In genomic region chr6:69825904-69826303, GRCh38 we compare ENCODE assay signal across 25 cellular contexts. TPM values are rescaled to one million over a fixed set of nuclear protein-coding genes. Genes with fewer than 3 reads are reported as not detected.
DNase-seq lines count a peak whose midpoint lies in the region; ATAC-seq, FAIRE-seq and TF ChIP-seq lines count a peak whose summit lies in the region.
"Had no signal": no experiment of that assay in that cellular context is flagged by ENCODE, and none has a peak within 500 bp of the region (broad histone marks: within the 10 kb centered on the region; RNA-seq: fewer than 3 reads in every experiment).

No MANE protein-coding gene starts in this region.

- H2AFZ ChIP-seq in H1 (ENCODE audit: low read length): peak overlapping the region; percentile 91

- no peaks in the 10 kb centered on the region for H4K20me1 ChIP-seq in H1 (replicated peaks in 1 of 2; ENCODE audit: control insufficient read depth in 1 of 2, insufficient read depth in 2 of 2, low read length in 2 of 2)

- no peak overlapping the region for H3K27ac ChIP-seq in H1 (ENCODE audit: low read depth, low read length)
- peak overlapping the region in 1 of 3 donors; percentile 63 for H3K27ac ChIP-seq in right lobe of liver
- no peak overlapping the region for H3K27ac ChIP-seq in gastroesophageal sphincter
- H3K27ac ChIP-seq: adrenal gland, heart right ventricle, neutrophil, SJCRH30 had no signal

- no peak for TF ChIP-seq RAD21 in H1 (IDR thresholded peaks at IDR 0.05 in 1 of 2, conservative IDR thresholded peaks at IDR 0.05 in 1 of 2; ENCODE audit: low read depth in 2 of 2, low read length in 2 of 2)

- H2BK5ac ChIP-seq in H1 (ENCODE audit: low read depth, low read length): no peak overlapping the region

- H3K4me1 ChIP-seq in H1 (replicated peaks in 1 of 4; ENCODE audit: control insufficient read depth in 3 of 4, insufficient read depth in 4 of 4, low read length in 3 of 4) (no peaks in the 10 kb centered on the region), right lobe of liver (no peaks in the 10 kb centered on the region), gastroesophageal sphincter (no peaks in the 10 kb centered on the region)
- H3K4me1 ChIP-seq: adrenal gland, heart right ventricle, SJCRH30 had no signal

- no peaks in the 10 kb centered on the region for H3K4me1 Mint-ChIP-seq in natural killer cell treated with Interleukin-12 subunit alpha and Interleukin-12 subunit beta and Interleukin-15 and Interleukin-18, amount 100 ng/mL, for 72 hours (ENCODE audit: low read depth in 2 of 2)
- H3K4me1 Mint-ChIP-seq in activated T-helper 2 cell treated with anti-CD3 and anti-CD28 coated beads, Interferon-gamma antibody, Interleukin-2, Interleukin-4, amounts not matched to agents 10 μg/mL and 5 μg/mL and 100 μg/mL, durations not matched to agents 14 hours and 24 hours and 36 hours (ENCODE audit: low read depth): no peaks in the 10 kb centered on the region
- H3K4me1 Mint-ChIP-seq: activated B cell treated with CpG ODN at 0.5 μM for 24 hours had no signal

- H3K9me3 ChIP-seq in H1 (ENCODE audit: insufficient read depth in 2 of 2, low read depth in 1 of 2, low read length in 1 of 2): no peaks in the 10 kb centered on the region
- H3K9me3 ChIP-seq in right lobe of liver: no peaks in the 10 kb centered on the region
- no peaks in the 10 kb centered on the region for H3K9me3 ChIP-seq in gastroesophageal sphincter
- H3K9me3 ChIP-seq: adrenal gland, heart right ventricle, neutrophil, SJCRH30 had no signal

- DNase-seq in AG09309 (ENCODE audit: low read depth): peak; percentile 5
- DNase-seq in NB4 (ENCODE audit: low read depth): peak; percentile 7
- DNase-seq in H1 (ENCODE audit: low read depth in 1 of 2, low spot score in 2 of 2): no peak
- DNase-seq in right lobe of liver: peak in 1 of 3 donors; percentile 68
- no peak for DNase-seq in natural killer cell treated with Interleukin-12 subunit alpha and Interleukin-12 subunit beta and Interleukin-15 and Interleukin-18, amount 100 ng/mL, for 72 hours (ENCODE audit: low spot score)
- no peak for DNase-seq in activated T-helper 2 cell treated with anti-CD3 and anti-CD28 coated beads, Interferon-gamma antibody, Interleukin-2, Interleukin-4, amounts not matched to agents 10 μg/mL and 5 μg/mL and 100 μg/mL, durations not matched to agents 14 hours and 24 hours and 36 hours (ENCODE audit: low spot score)
- DNase-seq in Ammon's horn (ENCODE audit: low spot score): no peak
- DNase-seq: activated B cell treated with CpG ODN at 0.5 μM for 24 hours; activated CD8-positive, alpha-beta memory T cell treated with anti-CD3 and anti-CD28 coated beads for 24 hours; adrenal gland; CD8-positive, alpha-beta T cell; cortex of kidney; erythroblast; heart right ventricle; islet precursor cell; NCI-H2081; NCI-H524 treated with DMSO at 0.1 percent for 48 hours; PC-3; SJCRH30; stimulated activated CD4-positive, alpha-beta T cell treated with anti-CD3 and anti-CD28 coated beads, Interleukin-2, amount 100 ng/mL, for 48 hours; substantia nigra; T-helper 2 cell had no signal

- no peaks in the 10 kb centered on the region for H3K79me2 ChIP-seq in H1 (ENCODE audit: control insufficient read depth in 1 of 2, insufficient read depth in 2 of 2, low read length in 2 of 2)

- H3K18ac ChIP-seq in H1 (ENCODE audit: extremely low read depth, low read length): no peak overlapping the region

- H2BK20ac ChIP-seq in H1 (ENCODE audit: low read length): no peak overlapping the region

- no peak overlapping the region for H2BK12ac ChIP-seq in H1 (ENCODE audit: low read depth, low read length)

- ATAC-seq in right lobe of liver (peak; percentile 99 to 100 (median 99)), gastroesophageal sphincter (no peak)
- ATAC-seq in natural killer cell treated with Interleukin-12 subunit alpha and Interleukin-12 subunit beta and Interleukin-15 and Interleukin-18, amount 100 ng/mL, for 72 hours: no peak
- ATAC-seq: CD8-positive, alpha-beta T cell; PC-3; sciatic nerve had no signal

- CTCF ChIA-PET in H1 (lab: Charles Lee; ENCODE audit: partially characterized antibody): no interaction called here

- no peak overlapping the region for H4K8ac ChIP-seq in H1 (ENCODE audit: extremely low read depth, insufficient read depth, low read length)

- no peaks in the 10 kb centered on the region for H3K23me2 ChIP-seq in H1 (ENCODE audit: low read depth, low read length)

- H3K56ac ChIP-seq in H1 (replicated peaks; ENCODE audit: insufficient read length, low read depth, low read length): no peak overlapping the region

- no peak overlapping the region for H3K23ac ChIP-seq in H1 (ENCODE audit: insufficient read length)

- H2BK120ac ChIP-seq in H1 (replicated peaks; ENCODE audit: low read depth, low read length): no peak overlapping the region

- H3K36me3 ChIP-seq in H1 (ENCODE audit: control insufficient read depth in 2 of 4, insufficient read depth in 4 of 4, low read length in 3 of 4) (no peaks in the 10 kb centered on the region), right lobe of liver (no peaks in the 10 kb centered on the region), gastroesophageal sphincter (no peaks in the 10 kb centered on the region)
- H3K36me3 ChIP-seq: adrenal gland, heart right ventricle, neutrophil, SJCRH30 had no signal

- no peak overlapping the region for H4K5ac ChIP-seq in H1 (ENCODE audit: insufficient read length, low read depth, low read length)

- no peak for FAIRE-seq in H1 (lab: Jason Lieb, UNC)

- H3K14ac ChIP-seq in H1 (ENCODE audit: insufficient read length): no peak overlapping the region

- no peak overlapping the region for H3K4ac ChIP-seq in H1 (replicated peaks; ENCODE audit: insufficient read length, low read depth, low read length)

- no peak overlapping the region for H3K9ac ChIP-seq in H1 (replicated peaks in 1 of 4; ENCODE audit: extremely low read depth in 1 of 4, low read depth in 3 of 4, low read length in 3 of 4)

- H3K27me3 ChIP-seq in H1 (replicated peaks in 1 of 4; ENCODE audit: control insufficient read depth in 3 of 4, extremely low read depth in 1 of 4, insufficient read depth in 3 of 4, low read length in 3 of 4) (peaks cover 0 to under 1% (median 0%) of the 10 kb centered on the region in 4 experiments; a peak in 1 of 7 replicates), right lobe of liver (no peaks in the 10 kb centered on the region), gastroesophageal sphincter (no peaks in the 10 kb centered on the region)
- H3K27me3 ChIP-seq: adrenal gland, heart right ventricle, neutrophil, SJCRH30 had no signal

- no peak for TF ChIP-seq CTCF in AG09309 (IDR thresholded peaks at IDR 0.05; ENCODE audit: control insufficient read depth, insufficient read depth, low read depth, low read length, missing control alignments)
- TF ChIP-seq CTCF in NB4 (IDR thresholded peaks at IDR 0.05; ENCODE audit: low read depth, low read length): no peak
- no peak for TF ChIP-seq CTCF in H1 (IDR thresholded peaks at IDR 0.05; ENCODE audit: control extremely low read depth in 1 of 3, insufficient read depth in 1 of 3, low read depth in 1 of 3, low read length in 3 of 3)
- TF ChIP-seq CTCF in right lobe of liver (IDR thresholded peaks at IDR 0.05): no peak
- no peak for TF ChIP-seq CTCF in gastroesophageal sphincter (IDR thresholded peaks at IDR 0.05)

- H3K27ac Mint-ChIP-seq in natural killer cell treated with Interleukin-12 subunit alpha and Interleukin-12 subunit beta and Interleukin-15 and Interleukin-18, amount 100 ng/mL, for 72 hours: no peak overlapping the region
- no peak overlapping the region for H3K27ac Mint-ChIP-seq in activated T-helper 2 cell treated with anti-CD3 and anti-CD28 coated beads, Interferon-gamma antibody, Interleukin-2, Interleukin-4, amounts not matched to agents 10 μg/mL and 5 μg/mL and 100 μg/mL, durations not matched to agents 14 hours and 24 hours and 36 hours
- H3K27ac Mint-ChIP-seq: activated B cell treated with CpG ODN at 0.5 μM for 24 hours; CD8-positive, alpha-beta T cell had no signal

- intact Hi-C loops in right lobe of liver (cut with DNase I): no loop called here
- intact Hi-C loops in activated T-helper 2 cell treated with anti-CD3 and anti-CD28 coated beads, Interferon-gamma antibody, Interleukin-2, Interleukin-4, amounts not matched to agents 10 μg/mL and 5 μg/mL and 100 μg/mL, durations not matched to agents 14 hours and 24 hours and 36 hours (cut with micrococcal nuclease): no loop called here

- H3K79me1 ChIP-seq in H1 (ENCODE audit: low read depth, low read length): no peaks in the 10 kb centered on the region

- H3K9me3 Mint-ChIP-seq in natural killer cell treated with Interleukin-12 subunit alpha and Interleukin-12 subunit beta and Interleukin-15 and Interleukin-18, amount 100 ng/mL, for 72 hours: no peaks in the 10 kb centered on the region
- no peaks in the 10 kb centered on the region for H3K9me3 Mint-ChIP-seq in activated T-helper 2 cell treated with anti-CD3 and anti-CD28 coated beads, Interferon-gamma antibody, Interleukin-2, Interleukin-4, amounts not matched to agents 10 μg/mL and 5 μg/mL and 100 μg/mL, durations not matched to agents 14 hours and 24 hours and 36 hours
- H3K9me3 Mint-ChIP-seq: activated B cell treated with CpG ODN at 0.5 μM for 24 hours; CD8-positive, alpha-beta T cell had no signal

- H2BK15ac ChIP-seq in H1 (ENCODE audit: low read length): no peak overlapping the region

- peaks cover 1 to 2% of the 10 kb centered on the region in 2 donors for H3K27me3 Mint-ChIP-seq in natural killer cell treated with Interleukin-12 subunit alpha and Interleukin-12 subunit beta and Interleukin-15 and Interleukin-18, amount 100 ng/mL, for 72 hours
- peaks cover 5% of the 10 kb centered on the region for H3K27me3 Mint-ChIP-seq in activated T-helper 2 cell treated with anti-CD3 and anti-CD28 coated beads, Interferon-gamma antibody, Interleukin-2, Interleukin-4, amounts not matched to agents 10 μg/mL and 5 μg/mL and 100 μg/mL, durations not matched to agents 14 hours and 24 hours and 36 hours (ENCODE audit: low read depth)
- H3K27me3 Mint-ChIP-seq: activated B cell treated with CpG ODN at 0.5 μM for 24 hours had no signal

- no peak for TF ChIP-seq EP300 in H1 (IDR thresholded peaks at IDR 0.05; ENCODE audit: borderline replicate concordance in 1 of 2, low read depth in 2 of 2, low read length in 2 of 2)
- no peak for TF ChIP-seq EP300 in gastroesophageal sphincter (IDR thresholded peaks at IDR 0.05)

- TF ChIP-seq POLR2A in NB4 (IDR thresholded peaks at IDR 0.05; ENCODE audit: extremely low read depth, insufficient read length): no peak
- TF ChIP-seq POLR2A in H1 (IDR thresholded peaks at IDR 0.05; ENCODE audit: control extremely low read depth in 1 of 2, low read depth in 2 of 2, low read length in 2 of 2): no peak
- no peak for TF ChIP-seq POLR2A in right lobe of liver (IDR thresholded peaks at IDR 0.05)
- TF ChIP-seq POLR2A in gastroesophageal sphincter (IDR thresholded peaks at IDR 0.05): no peak

- no peak overlapping the region for H4K91ac ChIP-seq in H1 (replicated peaks; ENCODE audit: insufficient read length, low read length)

- H3K36me3 Mint-ChIP-seq in natural killer cell treated with Interleukin-12 subunit alpha and Interleukin-12 subunit beta and Interleukin-15 and Interleukin-18, amount 100 ng/mL, for 72 hours: no peaks in the 10 kb centered on the region
- H3K36me3 Mint-ChIP-seq in activated T-helper 2 cell treated with anti-CD3 and anti-CD28 coated beads, Interferon-gamma antibody, Interleukin-2, Interleukin-4, amounts not matched to agents 10 μg/mL and 5 μg/mL and 100 μg/mL, durations not matched to agents 14 hours and 24 hours and 36 hours (ENCODE audit: low read depth): no peaks in the 10 kb centered on the region
- H3K36me3 Mint-ChIP-seq: CD8-positive, alpha-beta T cell had no signal

- H3K4me3 Mint-ChIP-seq in natural killer cell treated with Interleukin-12 subunit alpha and Interleukin-12 subunit beta and Interleukin-15 and Interleukin-18, amount 100 ng/mL, for 72 hours: no peak overlapping the region
- H3K4me3 Mint-ChIP-seq in activated T-helper 2 cell treated with anti-CD3 and anti-CD28 coated beads, Interferon-gamma antibody, Interleukin-2, Interleukin-4, amounts not matched to agents 10 μg/mL and 5 μg/mL and 100 μg/mL, durations not matched to agents 14 hours and 24 hours and 36 hours (ENCODE audit: low read depth): no peak overlapping the region
- H3K4me3 Mint-ChIP-seq: activated B cell treated with CpG ODN at 0.5 μM for 24 hours; CD8-positive, alpha-beta T cell had no signal

- H3K4me3 ChIP-seq in AG09309 (ENCODE audit: control insufficient read depth, low read depth, low read length) (no peak overlapping the region), NB4 (ENCODE audit: low read depth, low read length) (no peak overlapping the region), H1 (ENCODE audit: extremely low read depth in 1 of 4, insufficient read depth in 2 of 4, low read depth in 3 of 4, low read length in 4 of 4) (no peak overlapping the region), right lobe of liver (peak overlapping the region; percentile 6 to 45 (median 30)), gastroesophageal sphincter (no peak overlapping the region)
- H3K4me3 ChIP-seq: adrenal gland, heart right ventricle, SJCRH30 had no signal

- 87% methylated on average over 1 of the region's 1 CpG; no CpG with 5 or more reads in 1 of the 2 experiments for WGBS in H1 (ENCODE audit: extremely low coverage in 1 of 2, insufficient coverage in 1 of 2, insufficient read length in 1 of 2, insufficient replicate concordance in 2 of 2, low coverage in 1 of 2, low lambda C conversion rate in 2 of 2, missing lambda C conversion rate in 1 of 2), 2 experiments
- WGBS in right lobe of liver (ENCODE audit: insufficient coverage, low coverage, low lambda C conversion rate, missing lambda C conversion rate): 29% methylated on average over 1 of the region's 1 CpG
- WGBS in gastroesophageal sphincter (ENCODE audit: low coverage in 1 of 2), 2 donors: 100% methylated on average over 1 of the region's 1 CpG; no CpG with 5 or more reads in 1 of the 2 donors

- no peak overlapping the region for H3K4me2 ChIP-seq in H1 (ENCODE audit: insufficient read depth in 1 of 2, low read depth in 2 of 2, low read length in 2 of 2)

- POLR2A ChIA-PET in H1 (lab: Charles Lee; ENCODE audit: partially characterized antibody): no interaction called here

- no peak overlapping the region for H2AK5ac ChIP-seq in H1 (ENCODE audit: low read depth, low read length)

RNA-seq across cellular contexts. Expression of gene LMBRD1, which starts 29.1 kb away (rescaled TPM):
- total RNA-seq in H1 (2021; fragmentation: NEBNext Ultra II Directional; extraction: Animal tissue kit (Norgen Biotek cat#: 25700)): 15.1 and 16.8 TPM in 2 replicates
- 4.8 and 9.1 TPM in 2 replicates for polyA plus RNA-seq in H1 (2011; rRNA removed)
- polyA plus RNA-seq in H1 (2011; cell fraction: cytosol; rRNA removed): 10.8 TPM
- polyA plus RNA-seq in H1 (2011; cell fraction: nucleus; rRNA removed): 3.3 TPM
- 5.6 to 11.0 TPM (median 8.9 TPM) in 4 replicates for polyA plus RNA-seq in H1 (2012, experiment 1 of 2)
- polyA plus RNA-seq in H1 (2012, experiment 2 of 2): 1.5 TPM
- 28.6 TPM for polyA plus RNA-seq in H1 (2013, experiment 1 of 2)
- 28.5 TPM for polyA plus RNA-seq in H1 (2013, experiment 2 of 2)
- polyA minus RNA-seq in H1 (2011; rRNA and poly(A)+ RNA removed): 6.7 and 9.9 TPM in 2 replicates
- polyA minus RNA-seq in H1 (2011; cell fraction: cytosol; rRNA and poly(A)+ RNA removed): 4.8 TPM
- polyA minus RNA-seq in H1 (2011; cell fraction: nucleus; rRNA and poly(A)+ RNA removed): 19.2 TPM
- total RNA-seq in right lobe of liver: 10 to 100 TPM; 37.9 to 57.7 (median 50.2) TPM
- total RNA-seq in natural killer cell treated with Interleukin-12 subunit alpha and Interleukin-12 subunit beta and Interleukin-15 and Interleukin-18, amount 100 ng/mL, for 72 hours: 10 to 100 TPM; 14.5 to 24.2 TPM
- total RNA-seq in activated T-helper 2 cell treated with anti-CD3 and anti-CD28 coated beads, Interferon-gamma antibody, Interleukin-2, Interleukin-4, amounts not matched to agents 10 μg/mL and 5 μg/mL and 100 μg/mL, durations not matched to agents 14 hours and 24 hours and 36 hours: 18.9 and 20.8 TPM in 2 replicates
- 10 to 100 TPM; 45.4 to 78.0 (median 60.7) TPM for total RNA-seq in gastroesophageal sphincter

RNA-seq across cellular contexts. Expression of gene COL19A1, which starts 40.5 kb away (rescaled TPM):
- not detected in 2 replicates for total RNA-seq in H1 (2021; fragmentation: NEBNext Ultra II Directional; extraction: Animal tissue kit (Norgen Biotek cat#: 25700))
- polyA plus RNA-seq in H1 (2011; rRNA removed): not detected in 2 replicates
- polyA plus RNA-seq in H1 (2011; cell fraction: cytosol; rRNA removed): not detected
- polyA plus RNA-seq in H1 (2011; cell fraction: nucleus; rRNA removed): not detected
- not detected in 4 replicates for polyA plus RNA-seq in H1 (2012, experiment 1 of 2)
- not detected for polyA plus RNA-seq in H1 (2012, experiment 2 of 2)
- polyA plus RNA-seq in H1 (2013, experiment 1 of 2): 0.04 TPM
- not detected for polyA plus RNA-seq in H1 (2013, experiment 2 of 2)
- polyA minus RNA-seq in H1 (2011; rRNA and poly(A)+ RNA removed): not detected in 2 replicates
- not detected for polyA minus RNA-seq in H1 (2011; cell fraction: cytosol; rRNA and poly(A)+ RNA removed)
- polyA minus RNA-seq in H1 (2011; cell fraction: nucleus; rRNA and poly(A)+ RNA removed): not detected
- total RNA-seq in right lobe of liver (under 1 TPM in 4 of 6 experiments, not detected in 2; 0.18 to 0.39 (median 0.27) TPM), gastroesophageal sphincter (10 to 100 TPM in 1 of 4 donors, 1 to 10 TPM in 3; 3.7 to 15.6 (median 6.5) TPM)
- under 1 TPM in 1 of 2 donors, not detected in 1; 0.42 TPM for total RNA-seq in natural killer cell treated with Interleukin-12 subunit alpha and Interleukin-12 subunit beta and Interleukin-15 and Interleukin-18, amount 100 ng/mL, for 72 hours
- total RNA-seq in activated T-helper 2 cell treated with anti-CD3 and anti-CD28 coated beads, Interferon-gamma antibody, Interleukin-2, Interleukin-4, amounts not matched to agents 10 μg/mL and 5 μg/mL and 100 μg/mL, durations not matched to agents 14 hours and 24 hours and 36 hours: 0.14 and 0.16 TPM in 2 replicates
- total RNA-seq: PC-3 had no signal

Comparison
In these comparisons a context has a peak if more than half of its experiments do, and no peak if none do; other contexts are left out.
1. DNase-seq: peak in AG09309 (single experiment) and NB4 (single experiment); none in H1 (0 of 2), natural killer cell treated with Interleukin-12 subunit alpha and Interleukin-12 subunit beta and Interleukin-15 and Interleukin-18, amount 100 ng/mL, for 72 hours (single experiment), activated T-helper 2 cell treated with anti-CD3 and anti-CD28 coated beads, Interferon-gamma antibody, Interleukin-2, Interleukin-4, amounts not matched to agents 10 μg/mL and 5 μg/mL and 100 μg/mL, durations not matched to agents 14 hours and 24 hours and 36 hours (single experiment) and Ammon's horn (single experiment).
2. H3K4me3 ChIP-seq: peak in right lobe of liver (3 of 3); none in AG09309 (single experiment), NB4 (single experiment), H1 (0 of 4) and gastroesophageal sphincter (0 of 2).
3. ATAC-seq: peak in right lobe of liver (4 of 4); none in natural killer cell treated with Interleukin-12 subunit alpha and Interleukin-12 subunit beta and Interleukin-15 and Interleukin-18, amount 100 ng/mL, for 72 hours (0 of 2) and gastroesophageal sphincter (single experiment).